Comparison of ENCODE assay signal across 8 cellular contexts in genomic region chr2:108448678-108449409, GRCh38. TPM values are rescaled to one million over a fixed set of nuclear protein-coding genes. Genes with fewer than 3 reads are reported as not detected.
DNase-seq lines count a peak whose midpoint lies in the region; ATAC-seq and TF ChIP-seq lines count a peak whose summit lies in the region.

Gene GCC2 (plus strand): TSS chr2:108449206. CDS start chr2:108449275, 69 bp downstream.

- H3K36me3 ChIP-seq in muscle layer of colon (ENCODE audit: insufficient read depth, low read length), result peaks cover 11% of the 10 kb centered on the region

- ATAC-seq in GM21737 (IDR thresholded peaks at IDR 0.05; ENCODE audit: unreplicated experiment) (peak; percentile 98), esophagus mucosa (peak; percentile 100)

- no peaks in the 10 kb centered on the region for H3K27me3 ChIP-seq in muscle layer of colon (ENCODE audit: control insufficient read depth in 1 of 2, insufficient read depth in 2 of 2, low read length in 2 of 2)

- H3K27ac ChIP-seq in muscle layer of colon (ENCODE audit: low read depth, low read length), result peak within 1 kb of the TSS; percentile 72

- peak within 1 kb of the TSS; percentile 62 for H3K9ac ChIP-seq in muscle layer of colon (ENCODE audit: low read length)

- peak; percentile 77 for DNase-seq in DMS79 (lab: John Stamatoyannopoulos, UW)
- DNase-seq in KG1 (lab: John Stamatoyannopoulos, UW), result peak; percentile 81
- peak; percentile 97 for DNase-seq in activated T-cell treated with anti-CD3 and anti-CD28 coated beads, Interleukin-2, amount 50 U/mL, for 1 hour
- peak; percentile 94 for DNase-seq in stimulated activated CD8-positive, alpha-beta memory T cell treated with anti-CD3 and anti-CD28 coated beads, Interleukin-7, amount 100 ng/mL, for 1 hour (ENCODE audit: low read depth in 2 of 2)

- H3K4me1 ChIP-seq in muscle layer of colon (ENCODE audit: insufficient read depth, low read length), result peaks cover 8% of the 10 kb centered on the region

- H3K9me3 ChIP-seq in muscle layer of colon (ENCODE audit: low read length), result no peaks in the 10 kb centered on the region

- peak within 1 kb of the TSS; percentile 82 to 98 for H3K4me3 ChIP-seq in muscle layer of colon (ENCODE audit: low read depth in 1 of 2, low read length in 2 of 2)

TF ChIP-seq in PFSK-1, 5 proteins besides CTCF, POLR2A, EP300 and RAD21:
- TF ChIP-seq REST (IDR thresholded peaks at IDR 0.05; ENCODE audit: insufficient read depth in 1 of 2, low read depth in 2 of 2, low read length in 2 of 2), result no peak
- TF ChIP-seq TAF1 (IDR thresholded peaks at IDR 0.05; ENCODE audit: borderline replicate concordance, insufficient read depth, low read length), result peak; percentile 60; the same call in 1 of the 2 replicates
- peak; percentile 76 for TF ChIP-seq POLR2AphosphoS5 (IDR thresholded peaks at IDR 0.05; ENCODE audit: low read depth, low read length)
- peak; percentile 84; the same call in 1 of the 2 replicates for TF ChIP-seq SIN3A (IDR thresholded peaks at IDR 0.05; ENCODE audit: borderline replicate concordance, insufficient read depth, low read length)
- TF ChIP-seq FOXP2 (optimal IDR thresholded peaks at IDR 0.05; ENCODE audit: borderline replicate concordance, extremely low read depth, extremely low read length, insufficient read depth), result peak; percentile 84

RNA-seq across cellular contexts. Expression of gene GCC2, which starts in this region (rescaled TPM):
- polyA plus RNA-seq in PFSK-1 (2012; ENCODE audit: insufficient read length, low read depth), result 8.8 TPM
- 11.0 TPM for total RNA-seq in esophagus mucosa

Comparison
In these comparisons a context has a peak if more than half of its experiments do, and no peak if none do; other contexts are left out.
1. Peak in every context shown above with its lines: DNase-seq, ATAC-seq, H3K4me3 ChIP-seq and H3K27ac ChIP-seq.